ENCODE assay signal across 25 cellular contexts in genomic region chr1:43421396-43421795, GRCh38. TPM values are rescaled to one million over a fixed set of nuclear protein-coding genes. Genes with fewer than 3 reads are reported as not detected.
"Had no signal": no experiment of that assay in that cellular context is flagged by ENCODE, and none has a peak within 500 bp of the region (broad histone marks: within the 10 kb centered on the region; RNA-seq: fewer than 3 reads in every experiment).

No MANE protein-coding gene starts in this region.

- H3K4me1 ChIP-seq: SJSA1 had no signal

- DNase-seq: Karpas-422, KG1, MV-4-11, NCI-H1048, NCI-H1105 treated with DMSO at 0.1 percent for 48 hours, NCI-H1417 treated with DMSO at 0.1 percent for 48 hours, NCI-H146, NCI-H1694 treated with DMSO at 0.1 percent for 48 hours, NCI-H1930, NCI-H2081, NCI-H2107, NCI-H2171, NCI-H226, NCI-H446, NCI-H510A, NCI-H524 treated with DMSO at 0.1 percent for 48 hours, NCI-H69, NCI-H774, PC-3, Right ventricle myocardium superior, SIG-M5 had no signal

- H3K4me3 ChIP-seq: SJSA1, SK-N-MC had no signal

- H3K27ac ChIP-seq: SJSA1, SK-N-MC had no signal

- ATAC-seq: Panc1 had no signal

- H3K9me3 ChIP-seq: SJSA1 had no signal

- H3K27me3 ChIP-seq: SJSA1 had no signal

RNA-seq across cellular contexts. Expression of gene HYI, which starts 32.3 kb away (rescaled TPM):
- total RNA-seq: OCI-LY7 had no signal
